In the genomic region with DNA sequence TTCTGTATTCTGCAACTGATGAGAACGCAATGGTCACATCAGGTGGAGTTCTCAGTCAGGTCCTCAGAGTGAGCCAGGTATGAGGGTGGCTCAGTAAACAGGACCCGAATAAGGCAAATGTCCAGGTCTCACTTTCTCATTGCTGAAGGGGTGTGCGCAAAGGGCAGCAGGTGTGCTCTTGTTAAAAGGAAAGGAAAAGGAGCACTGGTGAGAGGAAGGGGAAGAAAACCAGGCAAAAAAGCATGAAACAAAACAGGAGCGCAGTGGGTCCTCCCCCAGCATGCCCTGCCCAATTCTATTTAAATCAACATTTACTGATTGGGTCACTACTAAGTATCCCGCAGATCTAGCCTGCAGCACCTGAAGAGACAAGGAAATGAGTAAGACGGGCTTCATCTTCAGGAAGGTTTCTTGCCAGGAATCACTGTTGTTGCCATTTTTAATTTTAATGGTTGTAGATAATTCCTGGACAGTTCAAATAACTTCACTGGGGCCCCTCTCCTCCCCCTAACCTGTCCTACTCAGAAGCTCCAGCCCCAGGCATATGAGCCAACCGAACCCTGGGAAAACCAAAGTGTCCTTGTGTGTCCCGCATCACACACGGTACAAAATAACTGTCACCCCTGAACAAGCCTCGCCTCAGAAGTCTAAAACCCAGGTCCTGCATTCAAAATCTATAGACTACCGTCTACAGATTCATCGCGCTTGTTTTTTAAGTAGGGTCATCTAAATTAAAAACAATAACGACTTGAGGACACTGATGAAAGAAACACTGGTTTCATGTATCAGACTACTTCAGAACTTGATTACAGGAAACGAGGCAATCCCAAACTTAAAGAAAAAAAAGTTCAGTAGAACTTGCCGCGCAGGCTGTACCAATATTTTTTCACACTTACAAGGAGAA, we compare ENCODE assay signal across 8 cellular contexts. TPM values are rescaled to one million over a fixed set of nuclear protein-coding genes. Genes with fewer than 3 reads are reported as not detected.
DNase-seq lines count a peak whose midpoint lies in the region; ATAC-seq lines count a peak whose summit lies in the region.

No MANE protein-coding gene starts in this region.

- no peaks in the 10 kb centered on the region for H3K27me3 Mint-ChIP-seq in activated CD8-positive, alpha-beta memory T cell treated with anti-CD3 and anti-CD28 coated beads, Interleukin-2, amount 10 ng/mL, durations not matched to agents 7 days and 5 days
- peaks cover 6% of the 10 kb centered on the region for H3K27me3 Mint-ChIP-seq in activated CD8-positive, alpha-beta T cell treated with anti-CD3 and anti-CD28 coated beads, Interleukin-2, amount 10 ng/mL, durations not matched to agents 7 days and 5 days (ENCODE audit: low read depth)
- peaks cover 13% of the 10 kb centered on the region in 2 donors for H3K27me3 Mint-ChIP-seq in stimulated activated naive B cell treated with anti-CD40 and anti-IgM and Interleukin-4, amounts not matched to agents 10 μg/mL and 1 μg/mL and 100 μg/mL, for 72 hours

- POLR2A ChIA-PET in activated CD8-positive, alpha-beta T cell treated with anti-CD3 and anti-CD28 coated beads, Interleukin-2, amount 10 ng/mL, durations not matched to agents 7 days and 5 days (lab: Charles Lee), result interaction anchor here (0.6 to 2.1 kb wide), 4 partner anchors 9 to 194 kb away, joined by 3 to 17 read pairs (median 10); a partner anchor contains a TSS

- no peaks in the 10 kb centered on the region for H3K9me3 Mint-ChIP-seq in activated CD8-positive, alpha-beta memory T cell treated with anti-CD3 and anti-CD28 coated beads, Interleukin-2, amount 10 ng/mL, durations not matched to agents 7 days and 5 days (ENCODE audit: low read depth)
- no peaks in the 10 kb centered on the region for H3K9me3 Mint-ChIP-seq in activated CD8-positive, alpha-beta T cell treated with anti-CD3 and anti-CD28 coated beads, Interleukin-2, amount 10 ng/mL, durations not matched to agents 7 days and 5 days (ENCODE audit: insufficient read depth)
- no peaks in the 10 kb centered on the region for H3K9me3 Mint-ChIP-seq in stimulated activated naive B cell treated with anti-CD40 and anti-IgM and Interleukin-4, amounts not matched to agents 10 μg/mL and 1 μg/mL and 100 μg/mL, for 72 hours

- H3K4me3 Mint-ChIP-seq in activated CD8-positive, alpha-beta memory T cell treated with anti-CD3 and anti-CD28 coated beads, Interleukin-2, amount 10 ng/mL, durations not matched to agents 7 days and 5 days, result peak overlapping the region; percentile 84
- H3K4me3 Mint-ChIP-seq in activated CD8-positive, alpha-beta T cell treated with anti-CD3 and anti-CD28 coated beads, Interleukin-2, amount 10 ng/mL, durations not matched to agents 7 days and 5 days, result peak overlapping the region; percentile 84
- H3K4me3 Mint-ChIP-seq in stimulated activated naive B cell treated with anti-CD40 and anti-IgM and Interleukin-4, amounts not matched to agents 10 μg/mL and 1 μg/mL and 100 μg/mL, for 72 hours, result peak overlapping the region; percentile 91

- peaks cover 62% of the 10 kb centered on the region for H3K4me1 Mint-ChIP-seq in activated CD8-positive, alpha-beta memory T cell treated with anti-CD3 and anti-CD28 coated beads, Interleukin-2, amount 10 ng/mL, durations not matched to agents 7 days and 5 days
- peaks cover 49% of the 10 kb centered on the region for H3K4me1 Mint-ChIP-seq in activated CD8-positive, alpha-beta T cell treated with anti-CD3 and anti-CD28 coated beads, Interleukin-2, amount 10 ng/mL, durations not matched to agents 7 days and 5 days (ENCODE audit: low read depth)
- H3K4me1 Mint-ChIP-seq in stimulated activated naive B cell treated with anti-CD40 and anti-IgM and Interleukin-4, amounts not matched to agents 10 μg/mL and 1 μg/mL and 100 μg/mL, for 72 hours, result peaks cover 27 to 33% of the 10 kb centered on the region in 2 donors

- H3K27ac Mint-ChIP-seq in activated CD8-positive, alpha-beta memory T cell treated with anti-CD3 and anti-CD28 coated beads, Interleukin-2, amount 10 ng/mL, durations not matched to agents 7 days and 5 days, result peak overlapping the region; percentile 89
- peak overlapping the region; percentile 83 for H3K27ac Mint-ChIP-seq in activated CD8-positive, alpha-beta T cell treated with anti-CD3 and anti-CD28 coated beads, Interleukin-2, amount 10 ng/mL, durations not matched to agents 7 days and 5 days
- H3K27ac Mint-ChIP-seq in stimulated activated naive B cell treated with anti-CD40 and anti-IgM and Interleukin-4, amounts not matched to agents 10 μg/mL and 1 μg/mL and 100 μg/mL, for 72 hours, result peak overlapping the region; percentile 49

- no peak for ATAC-seq in activated CD8-positive, alpha-beta memory T cell treated with anti-CD3 and anti-CD28 coated beads, Interleukin-2, amount 10 ng/mL, durations not matched to agents 7 days and 5 days
- no peak for ATAC-seq in activated CD8-positive, alpha-beta T cell treated with anti-CD3 and anti-CD28 coated beads, Interleukin-2, amount 10 ng/mL, durations not matched to agents 7 days and 5 days
- ATAC-seq in stimulated activated naive B cell treated with anti-CD40 and anti-IgM and Interleukin-4, amounts not matched to agents 10 μg/mL and 1 μg/mL and 100 μg/mL, for 72 hours (replicated peaks), result no peak
- no peak for ATAC-seq in HG02870 (IDR thresholded peaks at IDR 0.05; ENCODE audit: unreplicated experiment)
- no peak for ATAC-seq in HG03342 (IDR thresholded peaks at IDR 0.05; ENCODE audit: unreplicated experiment)

- CTCF ChIA-PET in activated CD8-positive, alpha-beta memory T cell treated with anti-CD3 and anti-CD28 coated beads, Interleukin-2, amount 10 ng/mL, durations not matched to agents 7 days and 5 days (lab: Charles Lee), result interaction anchor here (0.9 to 2.3 kb wide), 2 partner anchors 8 to 188 kb away, joined by 3 to 13 read pairs; no protein-coding TSS in a partner anchor
- CTCF ChIA-PET in activated CD8-positive, alpha-beta T cell treated with anti-CD3 and anti-CD28 coated beads, Interleukin-2, amount 10 ng/mL, durations not matched to agents 7 days and 5 days (lab: Charles Lee), result interaction anchor here (0.7 to 3.9 kb wide), 4 partner anchors 85 to 627 kb away, joined by 3 to 13 read pairs (median 3); no protein-coding TSS in a partner anchor

- H3K36me3 Mint-ChIP-seq in activated CD8-positive, alpha-beta memory T cell treated with anti-CD3 and anti-CD28 coated beads, Interleukin-2, amount 10 ng/mL, durations not matched to agents 7 days and 5 days, result peaks cover 4% of the 10 kb centered on the region
- H3K36me3 Mint-ChIP-seq in activated CD8-positive, alpha-beta T cell treated with anti-CD3 and anti-CD28 coated beads, Interleukin-2, amount 10 ng/mL, durations not matched to agents 7 days and 5 days (ENCODE audit: low read depth), result peaks cover 6% of the 10 kb centered on the region
- H3K36me3 Mint-ChIP-seq in stimulated activated naive B cell treated with anti-CD40 and anti-IgM and Interleukin-4, amounts not matched to agents 10 μg/mL and 1 μg/mL and 100 μg/mL, for 72 hours, result no peaks in the 10 kb centered on the region

- DNase-seq in activated CD8-positive, alpha-beta memory T cell treated with anti-CD3 and anti-CD28 coated beads, Interleukin-2, amount 10 ng/mL, durations not matched to agents 7 days and 5 days, result no peak
- DNase-seq in activated CD8-positive, alpha-beta memory T cell treated with anti-CD3 and anti-CD28 coated beads, Interleukin-2, amount 50 U/mL, for 4 hours, result no peak
- DNase-seq in HPDE6-E6E7 (ENCODE audit: extremely low spot score), result peak; percentile 73
- no peak for DNase-seq in activated CD8-positive, alpha-beta T cell treated with anti-CD3 and anti-CD28 coated beads, Interleukin-2, amount 10 ng/mL, durations not matched to agents 7 days and 5 days
- peak; percentile 47 for DNase-seq in iPS-NIHi11 (ENCODE audit: low spot score)
- no peak for DNase-seq in stimulated activated naive B cell treated with anti-CD40 and anti-IgM and Interleukin-4, amounts not matched to agents 10 μg/mL and 1 μg/mL and 100 μg/mL, for 72 hours

RNA-seq across cellular contexts. Expression of a gene that starts 1.0 kb away (rescaled TPM):
- total RNA-seq in activated CD8-positive, alpha-beta memory T cell treated with anti-CD3 and anti-CD28 coated beads, Interleukin-2, amount 10 ng/mL, durations not matched to agents 7 days and 5 days, result 10 to 100 TPM; 17.7 to 22.6 TPM
- 10 to 100 TPM; 14.2 to 15.5 TPM for total RNA-seq in activated CD8-positive, alpha-beta T cell treated with anti-CD3 and anti-CD28 coated beads, Interleukin-2, amount 10 ng/mL, durations not matched to agents 7 days and 5 days

Comparison
In these comparisons a context has a peak if more than half of its experiments do, and no peak if none do; other contexts are left out.
1. DNase-seq: peak in HPDE6-E6E7 (single experiment) and iPS-NIHi11 (single experiment); none in activated CD8-positive, alpha-beta memory T cell treated with anti-CD3 and anti-CD28 coated beads, Interleukin-2, amount 10 ng/mL, durations not matched to agents 7 days and 5 days (single experiment), activated CD8-positive, alpha-beta memory T cell treated with anti-CD3 and anti-CD28 coated beads, Interleukin-2, amount 50 U/mL, for 4 hours (single experiment), activated CD8-positive, alpha-beta T cell treated with anti-CD3 and anti-CD28 coated beads, Interleukin-2, amount 10 ng/mL, durations not matched to agents 7 days and 5 days (single experiment) and stimulated activated naive B cell treated with anti-CD40 and anti-IgM and Interleukin-4, amounts not matched to agents 10 μg/mL and 1 μg/mL and 100 μg/mL, for 72 hours (single experiment).
2. Peak in every context shown above with its lines, with median percentiles within 50 percentile points of each other: H3K27ac Mint-ChIP-seq and H3K4me3 Mint-ChIP-seq.